ENCODE assay signal across 2 cellular contexts in genomic region chr2:100752628-100753333, GRCh38.
TF ChIP-seq lines count a peak whose summit lies in the region.

No MANE protein-coding gene starts in this region.

TF ChIP-seq in IMR-90, 13 proteins besides CTCF, POLR2A, EP300 and RAD21 (continued from another document):
- TF ChIP-seq, protein P1, sequence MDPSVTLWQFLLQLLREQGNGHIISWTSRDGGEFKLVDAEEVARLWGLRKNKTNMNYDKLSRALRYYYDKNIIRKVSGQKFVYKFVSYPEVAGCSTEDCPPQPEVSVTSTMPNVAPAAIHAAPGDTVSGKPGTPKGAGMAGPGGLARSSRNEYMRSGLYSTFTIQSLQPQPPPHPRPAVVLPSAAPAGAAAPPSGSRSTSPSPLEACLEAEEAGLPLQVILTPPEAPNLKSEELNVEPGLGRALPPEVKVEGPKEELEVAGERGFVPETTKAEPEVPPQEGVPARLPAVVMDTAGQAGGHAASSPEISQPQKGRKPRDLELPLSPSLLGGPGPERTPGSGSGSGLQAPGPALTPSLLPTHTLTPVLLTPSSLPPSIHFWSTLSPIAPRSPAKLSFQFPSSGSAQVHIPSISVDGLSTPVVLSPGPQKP (IDR thresholded peaks at IDR 0.05; ENCODE audit: borderline replicate concordance, low read depth, low read length): no peak
- TF ChIP-seq BHLHE40 (IDR thresholded peaks at IDR 0.05; ENCODE audit: low read depth, low read length) (no peak), CEBPB (IDR thresholded peaks at IDR 0.05; ENCODE audit: low read depth, low read length) (peak; percentile 100), USF2 (IDR thresholded peaks at IDR 0.05; ENCODE audit: low read depth, low read length) (no peak), NFE2L2 (IDR thresholded peaks at IDR 0.05; ENCODE audit: low read depth, low read length) (no peak), CHD1 (IDR thresholded peaks at IDR 0.05; ENCODE audit: low read depth, low read length) (no peak)

TF ChIP-seq in K562, 482 proteins besides CTCF, POLR2A, EP300 and RAD21 (continued from another document):
- TF ChIP-seq TFAP4 (CRISPR knock-in tag; IDR thresholded peaks at IDR 0.05; ENCODE audit: borderline replicate concordance): no peak
- TF ChIP-seq CEBPG (CRISPR knock-in tag; IDR thresholded peaks at IDR 0.05): no peak
- peak; percentile 60 to 87 for TF ChIP-seq CEBPG (tag; conservative IDR thresholded peaks at IDR 0.05 in 1 of 2, IDR thresholded peaks at IDR 0.05 in 1 of 2)
- no peak for TF ChIP-seq ZNF57 (CRISPR knock-in tag; IDR thresholded peaks at IDR 0.05)
TF ChIP-seq in K562: peak in this region for 2.
